1 cellular context compared by ENCODE assay signal in genomic region chr12:60399064-60399463, GRCh38.
TF ChIP-seq lines count a peak whose summit lies in the region.

No MANE protein-coding gene starts in this region.

TF ChIP-seq in HepG2, 621 proteins besides CTCF, POLR2A, EP300 and RAD21:
- TF ChIP-seq TRAFD1 (CRISPR knock-in tag; IDR thresholded peaks at IDR 0.05; ENCODE audit: borderline replicate concordance): no peak
- no peak for TF ChIP-seq NFIB (CRISPR knock-in tag; IDR thresholded peaks at IDR 0.05; ENCODE audit: borderline replicate concordance)
- TF ChIP-seq ZKSCAN1 (IDR thresholded peaks at IDR 0.05; ENCODE audit: low read length): no peak
- TF ChIP-seq MAFK (conservative IDR thresholded peaks at IDR 0.05 in 1 of 2, IDR thresholded peaks at IDR 0.05 in 1 of 2; ENCODE audit: low read length in 2 of 2): peak; percentile 14 to 71; a peak in 2 of 4 replicates
- no peak for TF ChIP-seq MXI1 (IDR thresholded peaks at IDR 0.05; ENCODE audit: borderline replicate concordance, low read depth, low read length)
- peak; percentile 33; the same call in 1 of the 2 replicates for TF ChIP-seq MAFF (IDR thresholded peaks at IDR 0.05; ENCODE audit: low read depth, low read length)
